In the genomic region with DNA sequence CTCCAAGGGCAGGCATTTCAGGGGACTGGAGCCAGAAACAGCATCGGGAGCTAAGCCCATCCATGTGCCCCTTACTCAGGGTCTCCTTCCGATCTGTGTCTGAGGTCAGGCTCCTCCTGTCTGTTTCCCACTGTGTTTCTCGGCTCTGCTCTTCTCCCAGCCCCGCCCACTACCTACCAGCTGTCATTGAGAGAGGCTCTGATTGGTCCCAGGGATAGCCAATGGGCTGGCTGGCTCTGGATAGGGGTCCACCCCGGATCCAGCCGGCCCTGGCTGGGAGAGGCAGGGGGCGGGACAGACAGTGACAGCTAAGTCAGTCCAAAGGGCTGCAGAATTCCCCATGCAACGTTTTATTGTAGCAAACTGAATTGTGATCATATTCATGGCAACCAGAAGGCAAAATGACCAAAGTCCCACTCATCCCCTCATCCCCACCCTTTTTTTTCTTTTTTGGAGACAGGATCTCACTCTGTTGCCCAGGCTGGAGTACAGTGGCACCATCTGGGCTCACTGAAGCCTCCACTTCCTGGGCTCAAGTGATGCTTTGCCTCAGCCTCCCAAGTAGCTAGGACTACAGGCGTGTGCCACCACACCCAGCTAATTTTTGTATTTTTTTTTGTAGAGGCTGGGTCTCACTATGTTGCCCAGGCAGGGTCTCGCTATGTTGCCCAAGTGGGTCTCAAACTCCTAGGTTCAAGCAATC, we compare ENCODE assay signal across 8 cellular contexts.
DNase-seq lines count a peak whose midpoint lies in the region; ATAC-seq lines count a peak whose summit lies in the region.

No MANE protein-coding gene starts in this region.

- no peak for ATAC-seq in GM18520 (IDR thresholded peaks at IDR 0.05; ENCODE audit: unreplicated experiment)

- DNase-seq in EH (ENCODE audit: low read depth): peak; percentile 67
- peak; percentile 63 for DNase-seq in NCI-H2227 (lab: John Stamatoyannopoulos, UW; ENCODE audit: unreplicated experiment)
- peak; percentile 71 for DNase-seq in cerebellum (ENCODE audit: low spot score)
- peak; percentile 70 for DNase-seq in lung microvascular endothelial cell (ENCODE audit: low read depth in 2 of 2)
- no peak for DNase-seq in NOMO-1 treated with dmso at 0.1 percent for 144 hours (lab: John Stamatoyannopoulos, UW; ENCODE audit: unreplicated experiment)
- no peak for DNase-seq in activated naive CD4-positive, alpha-beta T cell (lab: John Stamatoyannopoulos, UW)
- DNase-seq in activated gamma-delta T cell treated with Interleukin-2 at 50 U/mL for 16 hours: no peak

Comparison
In these comparisons a context has a peak if more than half of its experiments do, and no peak if none do; other contexts are left out.
1. DNase-seq: peak in EH (single experiment), NCI-H2227 (single experiment), cerebellum (single experiment) and lung microvascular endothelial cell (2 of 2); none in NOMO-1 treated with dmso at 0.1 percent for 144 hours (single experiment), activated naive CD4-positive, alpha-beta T cell (0 of 4) and activated gamma-delta T cell treated with Interleukin-2 at 50 U/mL for 16 hours (single experiment).